Comparison of ENCODE assay signal across 1 cellular context in genomic region chr6:110625883-110626282, GRCh38.
TF ChIP-seq lines count a peak whose summit lies in the region.

No MANE protein-coding gene starts in this region.

TF ChIP-seq in IMR-90, 13 proteins besides CTCF, POLR2A, EP300 and RAD21 (continued from another document):
- TF ChIP-seq MAFK (IDR thresholded peaks at IDR 0.05; ENCODE audit: low read depth, low read length) (no peak), USF2 (IDR thresholded peaks at IDR 0.05; ENCODE audit: low read depth, low read length) (peak; percentile 77)
